In the genomic region with DNA sequence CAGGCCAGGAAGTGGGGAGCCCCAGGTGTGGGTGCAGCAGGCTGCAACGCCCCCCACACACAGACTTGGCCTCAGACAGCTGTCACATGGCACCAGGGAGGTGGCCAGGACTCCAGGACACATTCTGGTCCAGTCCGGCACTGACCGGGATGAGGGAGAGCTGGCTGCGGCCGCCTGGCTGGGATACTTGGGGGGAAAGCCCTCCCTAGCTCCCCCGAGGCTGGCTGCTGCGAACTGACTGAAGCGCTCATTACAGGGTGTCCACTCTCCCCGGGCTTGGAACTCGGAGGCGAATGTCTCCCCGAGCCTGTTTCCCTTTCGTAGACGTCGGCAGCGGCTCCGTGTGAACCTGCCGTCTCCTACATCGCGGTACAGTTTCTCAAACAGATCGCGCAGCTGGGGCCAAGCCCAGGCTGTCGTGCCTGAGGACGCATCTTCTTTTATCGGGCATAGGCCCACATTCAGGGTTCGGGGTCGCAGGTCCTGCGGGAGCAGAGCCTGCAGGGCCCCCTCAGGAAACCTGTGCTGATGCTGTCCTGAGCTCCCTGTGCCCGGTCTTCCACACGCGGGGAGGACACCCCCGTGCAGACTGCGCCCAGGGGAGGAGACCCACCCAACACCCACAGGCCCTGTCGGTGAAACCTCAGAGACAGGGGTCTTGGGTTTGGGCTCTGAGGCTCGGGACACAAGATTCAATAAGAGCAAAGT, we compare ENCODE assay signal across 1 cellular context.
TF ChIP-seq lines count a peak whose summit lies in the region.

No MANE protein-coding gene starts in this region.

TF ChIP-seq in GM23338, 12 proteins besides CTCF, POLR2A, EP300 and RAD21:
- TF ChIP-seq ZNF114 (CRISPR knock-in tag; IDR thresholded peaks at IDR 0.05) (no peak), POLR2AphosphoS5 (IDR thresholded peaks at IDR 0.05; ENCODE audit: low read depth) (no peak), CREB1 (CRISPR knock-in tag; IDR thresholded peaks at IDR 0.05; ENCODE audit: low read depth) (no peak), ETS1 (IDR thresholded peaks at IDR 0.05) (no peak), ZNF462 (CRISPR knock-in tag; IDR thresholded peaks at IDR 0.05) (no peak), EZH2 (IDR thresholded peaks at IDR 0.05; ENCODE audit: low read depth, unreplicated experiment) (no peak), NANOG (IDR thresholded peaks at IDR 0.05; ENCODE audit: borderline replicate concordance) (no peak), EZH2phosphoT487 (IDR thresholded peaks at IDR 0.05; ENCODE audit: unreplicated experiment) (no peak), STAT1 (IDR thresholded peaks at IDR 0.05; ENCODE audit: unreplicated experiment) (no peak), ZNF331 (CRISPR knock-in tag; IDR thresholded peaks at IDR 0.05; ENCODE audit: low read depth) (no peak), JUNB (IDR thresholded peaks at IDR 0.05; ENCODE audit: unreplicated experiment) (no peak)
- TF ChIP-seq, protein P1, sequence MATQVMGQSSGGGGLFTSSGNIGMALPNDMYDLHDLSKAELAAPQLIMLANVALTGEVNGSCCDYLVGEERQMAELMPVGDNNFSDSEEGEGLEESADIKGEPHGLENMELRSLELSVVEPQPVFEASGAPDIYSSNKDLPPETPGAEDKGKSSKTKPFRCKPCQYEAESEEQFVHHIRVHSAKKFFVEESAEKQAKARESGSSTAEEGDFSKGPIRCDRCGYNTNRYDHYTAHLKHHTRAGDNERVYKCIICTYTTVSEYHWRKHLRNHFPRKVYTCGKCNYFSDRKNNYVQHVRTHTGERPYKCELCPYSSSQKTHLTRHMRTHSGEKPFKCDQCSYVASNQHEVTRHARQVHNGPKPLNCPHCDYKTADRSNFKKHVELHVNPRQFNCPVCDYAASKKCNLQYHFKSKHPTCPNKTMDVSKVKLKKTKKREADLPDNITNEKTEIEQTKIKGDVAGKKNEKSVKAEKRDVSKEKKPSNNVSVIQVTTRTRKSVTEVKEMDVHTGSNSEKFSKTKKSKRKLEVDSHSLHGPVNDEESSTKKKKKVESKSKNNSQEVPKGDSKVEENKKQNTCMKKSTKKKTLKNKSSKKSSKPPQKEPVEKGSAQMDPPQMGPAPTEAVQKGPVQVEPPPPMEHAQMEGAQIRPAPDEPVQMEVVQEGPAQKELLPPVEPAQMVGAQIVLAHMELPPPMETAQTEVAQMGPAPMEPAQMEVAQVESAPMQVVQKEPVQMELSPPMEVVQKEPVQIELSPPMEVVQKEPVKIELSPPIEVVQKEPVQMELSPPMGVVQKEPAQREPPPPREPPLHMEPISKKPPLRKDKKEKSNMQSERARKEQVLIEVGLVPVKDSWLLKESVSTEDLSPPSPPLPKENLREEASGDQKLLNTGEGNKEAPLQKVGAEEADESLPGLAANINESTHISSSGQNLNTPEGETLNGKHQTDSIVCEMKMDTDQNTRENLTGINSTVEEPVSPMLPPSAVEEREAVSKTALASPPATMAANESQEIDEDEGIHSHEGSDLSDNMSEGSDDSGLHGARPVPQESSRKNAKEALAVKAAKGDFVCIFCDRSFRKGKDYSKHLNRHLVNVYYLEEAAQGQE (IDR thresholded peaks at IDR 0.05; ENCODE audit: unreplicated experiment) = no peak
